In the genomic region with DNA sequence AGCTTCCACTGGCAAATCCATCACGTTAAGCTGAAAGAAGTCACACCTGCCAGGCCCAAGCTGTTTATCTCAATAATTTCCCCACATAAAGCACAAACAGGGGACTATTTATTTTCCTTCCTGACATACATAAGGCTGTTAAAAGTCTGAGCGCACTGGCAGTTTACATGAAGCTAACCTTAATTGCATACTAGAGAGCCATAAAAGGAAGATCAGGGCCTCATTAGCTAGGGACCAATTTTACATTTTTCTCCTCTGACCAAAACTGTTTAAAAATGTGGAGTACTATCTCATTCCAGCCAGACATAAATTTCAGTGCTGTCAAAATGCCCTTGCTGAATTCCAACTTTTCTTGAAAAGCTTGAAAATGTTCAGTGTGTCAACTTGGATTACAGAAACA, we compare ENCODE assay signal across 16 cellular contexts.
A peak's percentile ranks its signal among the peaks of the same experiment; 100 is the strongest.
DNase-seq lines count a peak whose midpoint lies in the region; ATAC-seq and TF ChIP-seq lines count a peak whose summit lies in the region.
"Had no signal": no experiment of that assay in that cellular context is flagged by ENCODE, and none has a peak within 500 bp of the region (broad histone marks: within the 10 kb centered on the region; RNA-seq: fewer than 3 reads in every experiment).

No MANE protein-coding gene starts in this region.

- no peak overlapping the region; the same call in 1 of the 2 replicates for H2AK5ac ChIP-seq in IMR-90 (ENCODE audit: low read depth, low read length)

- no TSS peak for BruUV-seq in IMR-90 (replicated peaks; lab: Mats Ljungman, UMichigan)

- H3K36me3 ChIP-seq in BJ (ENCODE audit: control insufficient read depth, insufficient read depth, low read length) (no peaks in the 10 kb centered on the region), IMR-90 (ENCODE audit: control insufficient read depth, insufficient read depth, low read length) (no peaks in the 10 kb centered on the region), hepatocyte (replicated peaks; ENCODE audit: insufficient read depth, low read depth) (no peaks in the 10 kb centered on the region)

- 0 out of 2 replicates have a peak overlapping the region, but pooled peaks have one; percentile 16 for H2BK120ac ChIP-seq in IMR-90 (ENCODE audit: low read depth, low read length)

- no peak overlapping the region for H2BK15ac ChIP-seq in IMR-90 (ENCODE audit: low read depth, low read length)

- POLR2A ChIA-PET in BJ (lab: Charles Lee): interaction anchor here (0.5 kb wide), 1 partner anchor 11 kb away, joined by 10 read pairs; no protein-coding TSS in a partner anchor
- POLR2A ChIA-PET in IMR-90 (lab: Charles Lee; ENCODE audit: unreplicated experiment): no interaction called here

- peak overlapping the region; percentile 42; the same call in 1 of the 2 replicates for H3K18ac ChIP-seq in IMR-90 (ENCODE audit: low read depth, low read length)

- no peaks in the 10 kb centered on the region for H3K9me3 ChIP-seq in IMR-90 (ENCODE audit: control insufficient read depth, insufficient read depth, low read length)
- no peaks in the 10 kb centered on the region for H3K9me3 ChIP-seq in hepatocyte (ENCODE audit: low read depth)
- no peaks in the 10 kb centered on the region for H3K9me3 ChIP-seq in T-helper 17 cell (ENCODE audit: control insufficient read depth, low read length, poor library complexity, severe bottlenecking)

- H3K27me3 ChIP-seq in BJ (ENCODE audit: control insufficient read depth, insufficient read depth, low read length): no peaks in the 10 kb centered on the region
- peaks cover 4% of the 10 kb centered on the region for H3K27me3 ChIP-seq in IMR-90 (ENCODE audit: control insufficient read depth, insufficient read depth, low read length)
- no peaks in the 10 kb centered on the region for H3K27me3 ChIP-seq in hepatocyte

- H4K91ac ChIP-seq in IMR-90 (ENCODE audit: insufficient read depth, low read depth, low read length): no peak overlapping the region

- H3K4me2 ChIP-seq in IMR-90 (ENCODE audit: low read depth, low read length) (peak overlapping the region; percentile 81), hepatocyte (no peak overlapping the region)
- H3K4me2 ChIP-seq: PC-9 had no signal

- H3K4me1 ChIP-seq in IMR-90 (ENCODE audit: control insufficient read depth, insufficient read depth, low read length): peaks cover 11% of the 10 kb centered on the region
- peaks cover 11% of the 10 kb centered on the region for H3K4me1 ChIP-seq in hepatocyte (ENCODE audit: insufficient read depth)

- no peak overlapping the region for H2AK9ac ChIP-seq in IMR-90 (replicated peaks; ENCODE audit: low read depth, low read length, poor library complexity)

- no peaks in the 10 kb centered on the region for H3K79me2 ChIP-seq in hepatocyte

- no peaks in the 10 kb centered on the region for H3K36me3 Mint-ChIP-seq in T-helper 17 cell (ENCODE audit: low read depth)

- CTCF ChIA-PET in BJ (lab: Yijun Ruan, JAX): interaction anchor here (0.8 kb wide), 1 partner anchor 413 kb away, joined by 3 read pairs; no protein-coding TSS in a partner anchor
- CTCF ChIA-PET in IMR-90 (lab: Yijun Ruan, JAX): interaction anchor here (0.7 kb wide), 2 partner anchors 534 to 587 kb away, joined by 3 read pairs; no protein-coding TSS in a partner anchor

- H2AFZ ChIP-seq in IMR-90 (replicated peaks; ENCODE audit: low read length, poor library complexity) (no peak overlapping the region), hepatocyte (no peak overlapping the region)
- H2AFZ ChIP-seq: PC-9 had no signal

- H3K79me1 ChIP-seq in IMR-90 (ENCODE audit: low read depth in 1 of 2, low read length in 2 of 2): no peaks in the 10 kb centered on the region

- TF ChIP-seq POLR2A in IMR-90 (IDR thresholded peaks at IDR 0.05; ENCODE audit: low read depth, low read length): no peak

- no peaks in the 10 kb centered on the region for H3K27me3 Mint-ChIP-seq in T-helper 17 cell

- peak overlapping the region; percentile 42 for H2BK5ac ChIP-seq in IMR-90 (ENCODE audit: low read depth, low read length, poor library complexity, severe bottlenecking)

- in situ Hi-C loops in IMR-90 (cut with MboI; ENCODE audit: low sequenced_read_pairs): no loop called here

- H3K4me3 ChIP-seq in BJ (ENCODE audit: low read depth, low read length) (no peak overlapping the region), IMR-90 (ENCODE audit: insufficient read depth, low read depth, low read length) (no peak overlapping the region), hepatocyte (no peak overlapping the region)
- H3K4me3 ChIP-seq: PC-9 had no signal

- no CpG with 5 or more reads among the region's 2 CpGs for WGBS in IMR-90 (ENCODE audit: extremely low coverage in 2 of 2, insufficient read length in 1 of 2), 2 experiments
- WGBS in hepatocyte (ENCODE audit: low lambda C conversion rate, missing lambda C conversion rate): 27% methylated on average over 2 of the region's 2 CpGs

- no peaks in the 10 kb centered on the region for H4K20me1 ChIP-seq in IMR-90 (ENCODE audit: insufficient read depth, low read length)
- H4K20me1 ChIP-seq in hepatocyte (ENCODE audit: insufficient read depth, poor library complexity, severe bottlenecking): no peaks in the 10 kb centered on the region

- DNase-seq in BJ (ENCODE audit: low read depth) (peak; percentile 21), IMR-90 (peak; percentile 13), hepatocyte (ENCODE audit: low spot score) (no peak), T-helper 17 cell (no peak), RPMI8226 (no peak)
- DNase-seq: C1 segment of cervical spinal cord, COR-L47, HCEC 1CT, NCI-H146, NCI-H510A treated with DMSO at 0.1 percent for 48 hours, PC-9, T-helper 2 cell had no signal

- no peak overlapping the region for H3K56ac ChIP-seq in IMR-90 (ENCODE audit: extremely low read depth, insufficient read depth, low read length)

- H3K9me2 ChIP-seq in hepatocyte (replicated peaks; ENCODE audit: insufficient read depth): no peaks in the 10 kb centered on the region

- no peaks in the 10 kb centered on the region for H3K4me1 Mint-ChIP-seq in T-helper 17 cell

- H3K9ac ChIP-seq in IMR-90 (ENCODE audit: low read depth, low read length): 0 out of 2 replicates have a peak overlapping the region, but pooled peaks have one; percentile 16

- peak overlapping the region; percentile 49 for H4K5ac ChIP-seq in IMR-90 (ENCODE audit: low read depth, low read length)

- H3K4me3 Mint-ChIP-seq in T-helper 17 cell: no peak overlapping the region

- dilution Hi-C loops in IMR-90 (cut with HindIII; ENCODE audit: low sequenced_read_pairs, unreplicated experiment): no loop called here

- ATAC-seq in IMR-90 (ENCODE audit: low read depth) (peak; percentile 92), T-helper 17 cell (no peak), HG03571 (IDR thresholded peaks at IDR 0.05; ENCODE audit: unreplicated experiment) (no peak), HG03457 (IDR thresholded peaks at IDR 0.05; ENCODE audit: unreplicated experiment) (no peak)
- ATAC-seq: Right ventricle myocardium inferior had no signal

- TF ChIP-seq CTCF in BJ (IDR thresholded peaks at IDR 0.05; ENCODE audit: insufficient read depth, low read depth, low read length) (no peak), IMR-90 (conservative IDR thresholded peaks at IDR 0.05; ENCODE audit: low read depth, low read length) (no peak), hepatocyte (IDR thresholded peaks at IDR 0.05; ENCODE audit: poor library complexity) (no peak)

- peak overlapping the region in 1 of 2 experiments; percentile 58; a peak in 1 of 4 replicates for H4K8ac ChIP-seq in IMR-90 (ENCODE audit: low read depth in 2 of 2, low read length in 2 of 2)

- peak overlapping the region; percentile 12; the same call in 1 of the 2 replicates for H3K23ac ChIP-seq in IMR-90 (ENCODE audit: low read depth, low read length)

- no peak overlapping the region for H3K27ac Mint-ChIP-seq in T-helper 17 cell

- H3K14ac ChIP-seq in IMR-90 (replicated peaks; ENCODE audit: low read depth, low read length): no peak overlapping the region

- peak overlapping the region; percentile 93; the same call in 1 of the 2 replicates for H3K27ac ChIP-seq in IMR-90 (ENCODE audit: insufficient read depth, low read length)
- H3K27ac ChIP-seq in angular gyrus (ENCODE audit: low read depth, low read length): peak overlapping the region; percentile 22
- peak overlapping the region; percentile 18 for H3K27ac ChIP-seq in hepatocyte
- H3K27ac ChIP-seq: PC-9 had no signal

- H3K4ac ChIP-seq in IMR-90 (ENCODE audit: low read depth, low read length): peak overlapping the region; percentile 42; the same call in 1 of the 2 replicates

- TF ChIP-seq RAD21 in IMR-90 (IDR thresholded peaks at IDR 0.05; ENCODE audit: low read length): no peak

- peaks cover 3% of the 10 kb centered on the region; the same call in 1 of the 2 replicates for H3K9me1 ChIP-seq in IMR-90 (ENCODE audit: insufficient read depth, low read length)

- H2BK20ac ChIP-seq in IMR-90 (ENCODE audit: low read depth, low read length): peak overlapping the region; percentile 21; the same call in 1 of the 2 replicates

- intact Hi-C loops in IMR-90 (cut with micrococcal nuclease): no loop called here

TF ChIP-seq in IMR-90, 13 proteins besides CTCF, POLR2A, EP300 and RAD21:
- no peak for TF ChIP-seq ELK1 (IDR thresholded peaks at IDR 0.05; ENCODE audit: borderline replicate concordance, low read depth, low read length)
- TF ChIP-seq CEBPB (IDR thresholded peaks at IDR 0.05; ENCODE audit: low read depth, low read length): no peak
- no peak for TF ChIP-seq BHLHE40 (IDR thresholded peaks at IDR 0.05; ENCODE audit: low read depth, low read length)

Comparison
In these comparisons a context has a peak if more than half of its experiments do, and no peak if none do; other contexts are left out.
1. DNase-seq: peak in BJ (single experiment) and IMR-90 (single experiment); none in hepatocyte (single experiment), T-helper 17 cell (0 of 3) and RPMI8226 (single experiment).
2. H3K27ac ChIP-seq: peak in every context shown above with its lines; median percentile 93 in IMR-90; 22 in angular gyrus; 18 in hepatocyte.